Comparison of ENCODE assay signal across 1 cellular context in the genomic region with DNA sequence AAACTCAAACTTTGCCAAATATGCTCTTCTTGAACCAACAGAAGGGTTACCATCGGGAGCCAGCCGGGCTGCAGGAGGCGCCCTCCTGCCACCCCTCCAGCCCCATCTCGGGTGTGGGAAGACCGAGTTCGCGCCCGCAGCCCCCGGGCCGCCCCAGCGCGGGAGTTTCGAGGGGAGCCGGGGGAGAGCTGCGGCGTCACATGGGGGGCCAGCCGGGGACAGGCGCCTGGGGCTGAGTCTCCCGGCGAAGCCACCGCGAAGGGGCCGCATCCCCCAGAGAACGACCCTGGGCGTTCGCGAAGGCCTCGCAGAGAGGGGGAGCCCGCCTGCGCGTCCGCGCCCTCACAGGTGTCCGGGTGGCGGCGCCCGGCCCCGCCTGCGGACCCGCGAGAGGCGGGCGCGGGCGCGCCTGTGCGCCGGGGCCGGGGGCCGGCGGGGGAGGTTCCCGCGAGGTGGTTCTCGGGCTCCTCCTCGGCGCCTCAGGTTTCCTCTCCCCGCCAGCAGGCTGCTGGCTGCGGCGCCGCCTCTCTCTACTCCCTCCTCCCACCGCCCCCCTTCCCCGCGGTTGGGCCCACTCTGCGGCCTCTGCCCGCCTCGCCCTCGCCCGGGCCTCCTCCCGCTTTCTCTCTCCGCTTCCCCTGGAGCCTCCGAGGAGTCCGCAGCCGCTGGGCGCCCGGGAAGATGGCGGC.
TF ChIP-seq lines count a peak whose summit lies in the region.

A gene with protein sequence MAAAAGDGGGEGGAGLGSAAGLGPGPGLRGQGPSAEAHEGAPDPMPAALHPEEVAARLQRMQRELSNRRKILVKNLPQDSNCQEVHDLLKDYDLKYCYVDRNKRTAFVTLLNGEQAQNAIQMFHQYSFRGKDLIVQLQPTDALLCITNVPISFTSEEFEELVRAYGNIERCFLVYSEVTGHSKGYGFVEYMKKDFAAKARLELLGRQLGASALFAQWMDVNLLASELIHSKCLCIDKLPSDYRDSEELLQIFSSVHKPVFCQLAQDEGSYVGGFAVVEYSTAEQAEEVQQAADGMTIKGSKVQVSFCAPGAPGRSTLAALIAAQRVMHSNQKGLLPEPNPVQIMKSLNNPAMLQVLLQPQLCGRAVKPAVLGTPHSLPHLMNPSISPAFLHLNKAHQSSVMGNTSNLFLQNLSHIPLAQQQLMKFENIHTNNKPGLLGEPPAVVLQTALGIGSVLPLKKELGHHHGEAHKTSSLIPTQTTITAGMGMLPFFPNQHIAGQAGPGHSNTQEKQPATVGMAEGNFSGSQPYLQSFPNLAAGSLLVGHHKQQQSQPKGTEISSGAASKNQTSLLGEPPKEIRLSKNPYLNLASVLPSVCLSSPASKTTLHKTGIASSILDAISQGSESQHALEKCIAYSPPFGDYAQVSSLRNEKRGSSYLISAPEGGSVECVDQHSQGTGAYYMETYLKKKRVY (plus strand): TSS at position 584 of the 689 bp plus-strand sequence. CDS start 98 bp downstream, at position 682.

TF ChIP-seq in HCT116, 20 proteins besides CTCF, POLR2A, EP300 and RAD21 (continued from another document):
- TF ChIP-seq, protein P1, sequence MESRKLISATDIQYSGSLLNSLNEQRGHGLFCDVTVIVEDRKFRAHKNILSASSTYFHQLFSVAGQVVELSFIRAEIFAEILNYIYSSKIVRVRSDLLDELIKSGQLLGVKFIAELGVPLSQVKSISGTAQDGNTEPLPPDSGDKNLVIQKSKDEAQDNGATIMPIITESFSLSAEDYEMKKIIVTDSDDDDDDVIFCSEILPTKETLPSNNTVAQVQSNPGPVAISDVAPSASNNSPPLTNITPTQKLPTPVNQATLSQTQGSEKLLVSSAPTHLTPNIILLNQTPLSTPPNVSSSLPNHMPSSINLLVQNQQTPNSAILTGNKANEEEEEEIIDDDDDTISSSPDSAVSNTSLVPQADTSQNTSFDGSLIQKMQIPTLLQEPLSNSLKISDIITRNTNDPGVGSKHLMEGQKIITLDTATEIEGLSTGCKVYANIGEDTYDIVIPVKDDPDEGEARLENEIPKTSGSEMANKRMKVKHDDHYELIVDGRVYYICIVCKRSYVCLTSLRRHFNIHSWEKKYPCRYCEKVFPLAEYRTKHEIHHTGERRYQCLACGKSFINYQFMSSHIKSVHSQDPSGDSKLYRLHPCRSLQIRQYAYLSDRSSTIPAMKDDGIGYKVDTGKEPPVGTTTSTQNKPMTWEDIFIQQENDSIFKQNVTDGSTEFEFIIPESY (IDR thresholded peaks at IDR 0.05; ENCODE audit: extremely low read depth, insufficient replicate concordance, low read length), result peak; percentile 20
- no peak for TF ChIP-seq SRF (IDR thresholded peaks at IDR 0.05; ENCODE audit: low read depth)
